ENCODE assay signal across 8 cellular contexts in genomic region chrY:17459753-17460152, GRCh38.
DNase-seq lines count a peak whose midpoint lies in the region; ATAC-seq and TF ChIP-seq lines count a peak whose summit lies in the region.
"Not testable (repeated sequence)": the region's sequence is repeated elsewhere in the genome, so short reads cannot be mapped to it uniquely, and the experiment has no call there.

No MANE protein-coding gene starts in this region.

- H3K4me1 Mint-ChIP-seq in WTC11, result not testable (repeated sequence)

- intact Hi-C loops in upper lobe of right lung (cut with DNase I), result not testable (repeated sequence)

- H3K27ac ChIP-seq in foreskin keratinocyte, upper lobe of right lung: not testable (repeated sequence)

- H3K27me3 ChIP-seq in foreskin keratinocyte, upper lobe of right lung: not testable (repeated sequence)

- CTCF ChIA-PET in WTC11 (lab: Charles Lee), result not testable (repeated sequence)

- H3K27me3 Mint-ChIP-seq in WTC11 (ENCODE audit: low read depth), result not testable (repeated sequence)

- H3K27ac Mint-ChIP-seq in WTC11, result not testable (repeated sequence)

- not testable (repeated sequence) for H3K36me3 ChIP-seq in upper lobe of right lung

- not testable (repeated sequence) for H3K4me1 ChIP-seq in foreskin keratinocyte, upper lobe of right lung

- H3K4me3 Mint-ChIP-seq in WTC11, result not testable (repeated sequence)

- not testable (repeated sequence) for DNase-seq in WTC11 (ENCODE audit: low spot score); foreskin keratinocyte; upper lobe of right lung

- POLR2A ChIA-PET in WTC11 (lab: Charles Lee), result not testable (repeated sequence)

- H3K9me3 Mint-ChIP-seq in WTC11, result not testable (repeated sequence)

- TF ChIP-seq CTCF in WTC11 (IDR thresholded peaks at IDR 0.05); foreskin keratinocyte (conservative IDR thresholded peaks at IDR 0.05); upper lobe of right lung (IDR thresholded peaks at IDR 0.05): not testable (repeated sequence)

- peak; percentile 98 for ATAC-seq in GM18868 (IDR thresholded peaks at IDR 0.05; ENCODE audit: unreplicated experiment)
- peak; percentile 85 for ATAC-seq in GM21381 (IDR thresholded peaks at IDR 0.05; ENCODE audit: unreplicated experiment)
- ATAC-seq in HG02610 (IDR thresholded peaks at IDR 0.05; ENCODE audit: unreplicated experiment), result peak; percentile 75
- peak; percentile 70 for ATAC-seq in HG03039 (IDR thresholded peaks at IDR 0.05; ENCODE audit: unreplicated experiment)
- ATAC-seq in HG03442 (IDR thresholded peaks at IDR 0.05; ENCODE audit: unreplicated experiment), result peak; percentile 87
- peak; percentile 89 for ATAC-seq in WTC11
- ATAC-seq in foreskin keratinocyte, result peak; percentile 57
- ATAC-seq in upper lobe of right lung, result peak; percentile 93

- not testable (repeated sequence) for H3K4me3 ChIP-seq in upper lobe of right lung

- not testable (repeated sequence) for H3K9me3 ChIP-seq in upper lobe of right lung

- not testable (repeated sequence) for H3K36me3 Mint-ChIP-seq in WTC11
